11 cellular contexts compared by ENCODE assay signal in genomic region chr10:62063795-62064472, GRCh38.
DNase-seq lines count a peak whose midpoint lies in the region; ATAC-seq and TF ChIP-seq lines count a peak whose summit lies in the region.
"Had no signal": no experiment of that assay in that cellular context is flagged by ENCODE, and none has a peak within 500 bp of the region (broad histone marks: within the 10 kb centered on the region; RNA-seq: fewer than 3 reads in every experiment).

No MANE protein-coding gene starts in this region.

- no peak overlapping the region for H4K12ac ChIP-seq in trophoblast cell (ENCODE audit: low read depth, low read length)

- intact Hi-C loops in esophagus squamous epithelium (cut with DNase I), result no loop called here

- no peak overlapping the region for H3K23ac ChIP-seq in trophoblast cell (ENCODE audit: low read length)

- no peaks in the 10 kb centered on the region for H3K27me3 ChIP-seq in CD4-positive, CD25-positive, alpha-beta regulatory T cell (ENCODE audit: control insufficient read depth, insufficient read depth, low read length)
- no peaks in the 10 kb centered on the region for H3K27me3 ChIP-seq in esophagus squamous epithelium
- H3K27me3 ChIP-seq in trophoblast cell (ENCODE audit: insufficient read depth, low read length), result no peaks in the 10 kb centered on the region

- CTCF ChIA-PET in T-cell (lab: Charles Lee), result interaction anchor here (0.6 to 1.1 kb wide), 4 partner anchors 13 to 869 kb away, joined by 3 read pairs; no protein-coding TSS in a partner anchor

- no peak overlapping the region for H4K8ac ChIP-seq in trophoblast cell (ENCODE audit: low read depth, low read length)

- H3K27ac ChIP-seq in CD4-positive, CD25-positive, alpha-beta regulatory T cell (ENCODE audit: insufficient read depth, low read length, poor library complexity, severe bottlenecking), result peak overlapping the region; percentile 50
- H3K27ac ChIP-seq in esophagus squamous epithelium, result peak overlapping the region; percentile 42 to 79 (median 76)
- H3K27ac ChIP-seq in trophoblast cell (ENCODE audit: low read depth, low read length), result no peak overlapping the region
- H3K27ac ChIP-seq: KMS-11 had no signal

- peak overlapping the region; percentile 69 to 90 (median 78) for H3K27ac Mint-ChIP-seq in CD4-positive, CD25-positive, alpha-beta regulatory T cell
- H3K27ac Mint-ChIP-seq in T-cell, result peak overlapping the region; percentile 36 to 72
- H3K27ac Mint-ChIP-seq: progenitor cell of endocrine pancreas had no signal

- H2AFZ ChIP-seq in trophoblast cell (ENCODE audit: insufficient read depth, low read length, poor library complexity), result no peak overlapping the region

- H3K14ac ChIP-seq in trophoblast cell (ENCODE audit: low read length), result no peak overlapping the region

- peaks cover 88% of the 10 kb centered on the region for H3K36me3 ChIP-seq in CD4-positive, CD25-positive, alpha-beta regulatory T cell (ENCODE audit: control insufficient read depth, insufficient read depth, low read length)
- H3K36me3 ChIP-seq in esophagus squamous epithelium (peaks cover 0 to 64% (median 0%) of the 10 kb centered on the region in 3 donors), trophoblast cell (ENCODE audit: control insufficient read depth in 1 of 2, insufficient read depth in 2 of 2, low read length in 2 of 2) (peaks cover 0 to 9% of the 10 kb centered on the region in 2 experiments)

- DNase-seq in CD4-positive, CD25-positive, alpha-beta regulatory T cell, result peak in 1 of 3 donors; percentile 90
- no peak for DNase-seq in T-cell
- DNase-seq in esophagus squamous epithelium (lab: John Stamatoyannopoulos, UW), result no peak
- peak; percentile 53 to 74 for DNase-seq in trophoblast cell
- no peak for DNase-seq in NOMO-1 (lab: John Stamatoyannopoulos, UW; ENCODE audit: unreplicated experiment in 2 of 2)
- DNase-seq in hippocampal formation (lab: John Stamatoyannopoulos, UW), result no peak
- DNase-seq in stimulated activated CD8-positive, alpha-beta memory T cell treated with anti-CD3 and anti-CD28 coated beads, Interleukin-4, amount 100 ng/mL, for 48 hours, result no peak
- DNase-seq: DMS53 had no signal

- H2AK5ac ChIP-seq in trophoblast cell (ENCODE audit: low read length), result no peak overlapping the region

- no peak overlapping the region for H2BK5ac ChIP-seq in trophoblast cell (ENCODE audit: low read depth, low read length, poor library complexity)

- H3K9ac ChIP-seq in trophoblast cell (ENCODE audit: low read length), result no peak overlapping the region
- H3K9ac ChIP-seq: KMS-11 had no signal

- H3K18ac ChIP-seq in trophoblast cell (ENCODE audit: low read length), result no peak overlapping the region

- H3K9me3 ChIP-seq in CD4-positive, CD25-positive, alpha-beta regulatory T cell (ENCODE audit: control insufficient read depth in 2 of 2, low read length in 2 of 2), result no peaks in the 10 kb centered on the region
- H3K9me3 ChIP-seq in esophagus squamous epithelium, result no peaks in the 10 kb centered on the region
- H3K9me3 ChIP-seq in trophoblast cell (ENCODE audit: insufficient read depth, low read depth, low read length), result no peaks in the 10 kb centered on the region

- no peak overlapping the region for H2BK12ac ChIP-seq in trophoblast cell (ENCODE audit: low read length)

- H3K4me2 ChIP-seq in trophoblast cell (ENCODE audit: low read length), result no peak overlapping the region
- H3K4me2 ChIP-seq: KMS-11 had no signal

- no peak for TF ChIP-seq CTCF in esophagus squamous epithelium (IDR thresholded peaks at IDR 0.05)

- H3K4me1 Mint-ChIP-seq in CD4-positive, CD25-positive, alpha-beta regulatory T cell, result peaks cover 48 to 87% (median 67%) of the 10 kb centered on the region in 4 donors
- H3K4me1 Mint-ChIP-seq in T-cell, result peaks cover 42 to 79% (median 75%) of the 10 kb centered on the region in 3 donors

- peak overlapping the region in 3 of 4 donors; percentile 38 to 44 (median 42) for H3K4me3 Mint-ChIP-seq in CD4-positive, CD25-positive, alpha-beta regulatory T cell
- no peak overlapping the region for H3K4me3 Mint-ChIP-seq in T-cell

- POLR2A ChIA-PET in T-cell (lab: Charles Lee), result interaction anchor here in 1 of 2 donors (0.8 kb wide), 1 partner anchor 46 kb away, joined by 3 read pairs; no protein-coding TSS in a partner anchor

- H3K79me1 ChIP-seq in trophoblast cell (ENCODE audit: low read length), result no peaks in the 10 kb centered on the region

- peaks cover 0 to 10% (median 0%) of the 10 kb centered on the region in 7 donors for H3K9me3 Mint-ChIP-seq in CD4-positive, CD25-positive, alpha-beta regulatory T cell
- H3K9me3 Mint-ChIP-seq in T-cell, result peaks cover 0 to 9% (median 0%) of the 10 kb centered on the region in 3 donors

- H3K4me1 ChIP-seq in CD4-positive, CD25-positive, alpha-beta regulatory T cell (ENCODE audit: control insufficient read depth, insufficient read depth, low read length, poor library complexity, severe bottlenecking), result peaks cover 49% of the 10 kb centered on the region
- H3K4me1 ChIP-seq in esophagus squamous epithelium (peaks cover 18 to 65% (median 28%) of the 10 kb centered on the region in 3 donors), trophoblast cell (ENCODE audit: control insufficient read depth in 1 of 2, insufficient read depth in 2 of 2, low read length in 2 of 2) (peaks cover 0 to 3% of the 10 kb centered on the region in 2 experiments)

- peak in 1 of 2 donors; percentile 18 for ATAC-seq in CD4-positive, CD25-positive, alpha-beta regulatory T cell (ENCODE audit: low read depth in 2 of 2)
- ATAC-seq in T-cell (replicated peaks in 1 of 4) (no peak), GM21619 (IDR thresholded peaks at IDR 0.05; ENCODE audit: unreplicated experiment) (no peak)

- peaks cover 71% of the 10 kb centered on the region for H3K36me3 Mint-ChIP-seq in CD4-positive, CD25-positive, alpha-beta regulatory T cell
- H3K36me3 Mint-ChIP-seq in T-cell, result peaks cover 79% of the 10 kb centered on the region

- peak overlapping the region; percentile 56 for H3K4me3 ChIP-seq in CD4-positive, CD25-positive, alpha-beta regulatory T cell (ENCODE audit: low read depth, low read length)
- H3K4me3 ChIP-seq in esophagus squamous epithelium (no peak overlapping the region), trophoblast cell (ENCODE audit: low read depth, low read length) (no peak overlapping the region)

- H3K79me2 ChIP-seq in trophoblast cell (ENCODE audit: control insufficient read depth, insufficient read depth, low read length, poor library complexity), result no peaks in the 10 kb centered on the region

- no peak overlapping the region for H3K4ac ChIP-seq in trophoblast cell (ENCODE audit: low read depth, low read length)

- H3K27me3 Mint-ChIP-seq in CD4-positive, CD25-positive, alpha-beta regulatory T cell, result no peaks in the 10 kb centered on the region
- no peaks in the 10 kb centered on the region for H3K27me3 Mint-ChIP-seq in T-cell
- H3K27me3 Mint-ChIP-seq: progenitor cell of endocrine pancreas had no signal

- 61 to 63% methylated on average over 3 of the region's 3 CpGs for WGBS in esophagus squamous epithelium, 2 donors
- whole genome bisulfite sequencing in trophoblast cell (ENCODE audit: extremely low coverage, insufficient coverage, insufficient read length), result no CpG with 5 or more reads among the region's 3 CpGs

- no peak for TF ChIP-seq POLR2A in esophagus squamous epithelium (IDR thresholded peaks at IDR 0.05)

- H4K91ac ChIP-seq in trophoblast cell (ENCODE audit: low read depth, low read length), result no peak overlapping the region

- no peak overlapping the region for H2BK120ac ChIP-seq in trophoblast cell (ENCODE audit: insufficient read depth, low read length, poor library complexity)

Comparison
In these comparisons a context has a peak if more than half of its experiments do, and no peak if none do; other contexts are left out.
1. DNase-seq: peak in trophoblast cell (2 of 2); none in T-cell (0 of 34), esophagus squamous epithelium (single experiment), NOMO-1 (0 of 2), hippocampal formation (0 of 2) and stimulated activated CD8-positive, alpha-beta memory T cell treated with anti-CD3 and anti-CD28 coated beads, Interleukin-4, amount 100 ng/mL, for 48 hours (single experiment).
2. H3K4me3 Mint-ChIP-seq: peak in CD4-positive, CD25-positive, alpha-beta regulatory T cell (3 of 4); none in T-cell (0 of 3).